Comparison of ENCODE assay signal across 26 cellular contexts in the genomic region with DNA sequence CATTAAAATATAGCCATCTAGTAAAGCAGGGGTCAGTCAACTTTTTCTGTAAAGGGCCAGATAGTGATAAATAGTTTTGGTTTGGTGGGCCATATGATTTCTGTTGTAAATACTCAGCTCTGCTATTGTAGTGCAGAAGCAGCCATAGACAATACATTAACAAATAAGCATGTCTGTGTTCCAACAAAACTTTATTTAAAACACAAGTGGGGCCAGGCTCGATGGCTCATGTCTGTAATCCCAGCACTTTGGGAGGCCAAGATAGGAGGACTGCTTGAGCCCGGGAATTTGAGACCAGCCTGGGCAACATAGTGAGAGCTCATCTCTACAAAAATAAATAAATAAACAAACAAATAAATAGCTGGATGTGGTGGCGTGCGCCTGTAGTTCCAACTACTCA.
A peak's percentile ranks its signal among the peaks of the same experiment; 100 is the strongest.
DNase-seq lines count a peak whose midpoint lies in the region; ATAC-seq, FAIRE-seq and TF ChIP-seq lines count a peak whose summit lies in the region.
"Had no signal": no experiment of that assay in that cellular context is flagged by ENCODE, and none has a peak within 500 bp of the region (broad histone marks: within the 10 kb centered on the region; RNA-seq: fewer than 3 reads in every experiment).

No MANE protein-coding gene starts in this region.

- DNase-seq in right atrium auricular region (ENCODE audit: low spot score) (peak; percentile 30), cardiac septum (ENCODE audit: low spot score) (no peak), K562 (ENCODE audit: extremely low read depth in 1 of 4, low spot score in 3 of 4) (no peak), osteocyte (ENCODE audit: extremely low spot score, unreplicated experiment) (peak; percentile 30), breast epithelium (ENCODE audit: low spot score in 2 of 2) (no peak)
- DNase-seq: AML-193; Caco-2; Calu3; CD4-positive, alpha-beta T cell; CD8-positive, alpha-beta T cell; DMS 273 treated with DMSO at 0.1 percent for 48 hours; DMS153; DMS53; DMS79; DND-41; EL; GDM1 had no signal

- H3K4me3 ChIP-seq in right atrium auricular region (no peak overlapping the region), K562 (no peak overlapping the region), breast epithelium (no peak overlapping the region)
- H3K4me3 ChIP-seq: A549; BLaER1 treated with 17β-estradiol and CSF1 and Interleukin-3, amounts not matched to agents 10 nM and 100 nM; GM12878 had no signal

- H3K36me3 Mint-ChIP-seq in osteocyte (ENCODE audit: unreplicated experiment): no peaks in the 10 kb centered on the region
- H3K36me3 Mint-ChIP-seq: CD8-positive, alpha-beta T cell had no signal

- H3K79me2 ChIP-seq in K562 (ENCODE audit: control insufficient read depth, insufficient read depth, low read length): no peaks in the 10 kb centered on the region

- ATAC-seq in K562: no peak
- ATAC-seq: CD8-positive, alpha-beta T cell; GM12878 had no signal

- FAIRE-seq in K562 (lab: Jason Lieb, UNC): no peak
- FAIRE-seq: A549, D721Med, GM12878, GM12892, GM18507 had no signal

- H3K9ac ChIP-seq in K562 (ENCODE audit: insufficient read depth in 1 of 2, low read depth in 2 of 2, low read length in 2 of 2): no peak overlapping the region
- H3K9ac ChIP-seq: BLaER1 treated with 17β-estradiol and CSF1 and Interleukin-3, amounts not matched to agents 10 nM and 100 nM had no signal

- WGBS in K562 (ENCODE audit: insufficient coverage, low coverage, missing lambda C conversion rate): 17% methylated on average over 4 of the region's 4 CpGs

- H3K27ac ChIP-seq in right atrium auricular region (no peak overlapping the region), K562 (ENCODE audit: extremely low read depth, low read depth, low read length) (no peak overlapping the region), breast epithelium (no peak overlapping the region)
- H3K27ac ChIP-seq: 22Rv1; A549; BLaER1 treated with 17β-estradiol and CSF1 and Interleukin-3, amounts not matched to agents 10 nM and 100 nM; C4-2B had no signal

- no peaks in the 10 kb centered on the region for H4K20me1 ChIP-seq in K562 (replicated peaks; ENCODE audit: control insufficient read depth, insufficient read depth, low read length)
- H4K20me1 ChIP-seq: BLaER1 treated with 17β-estradiol and CSF1 and Interleukin-3, amounts not matched to agents 10 nM and 100 nM had no signal

- no peaks in the 10 kb centered on the region for H3K4me1 Mint-ChIP-seq in osteocyte (ENCODE audit: unreplicated experiment)
- H3K4me1 Mint-ChIP-seq: B cell had no signal

- H3K4me1 ChIP-seq in right atrium auricular region: no peaks in the 10 kb centered on the region
- H3K4me1 ChIP-seq in K562 (replicated peaks in 1 of 2; ENCODE audit: control insufficient read depth in 2 of 2, insufficient read depth in 2 of 2, low read length in 2 of 2): no peaks in the 10 kb centered on the region
- no peaks in the 10 kb centered on the region for H3K4me1 ChIP-seq in breast epithelium
- H3K4me1 ChIP-seq: A549, Caco-2 had no signal

- POLR2A ChIA-PET in K562 (lab: Yijun Ruan, JAX): no interaction called here

- TF ChIP-seq CTCF in right atrium auricular region (IDR thresholded peaks at IDR 0.05) (no peak), K562 (IDR thresholded peaks at IDR 0.05 in 2 of 3, conservative IDR thresholded peaks at IDR 0.05 in 1 of 3; ENCODE audit: insufficient read depth in 2 of 3, low read depth in 1 of 3, low read length in 3 of 3) (no peak), osteocyte (IDR thresholded peaks at IDR 0.05) (no peak), breast epithelium (IDR thresholded peaks at IDR 0.05) (no peak)

- no peak overlapping the region for H3K4me3 Mint-ChIP-seq in osteocyte (ENCODE audit: unreplicated experiment)
- H3K4me3 Mint-ChIP-seq: B cell; CD4-positive, alpha-beta T cell; CD8-positive, alpha-beta T cell had no signal

- H3K9me3 Mint-ChIP-seq in osteocyte (ENCODE audit: unreplicated experiment): no peaks in the 10 kb centered on the region
- H3K9me3 Mint-ChIP-seq: CD4-positive, alpha-beta T cell; CD8-positive, alpha-beta T cell had no signal

- no peaks in the 10 kb centered on the region for H3K36me3 ChIP-seq in right atrium auricular region
- no peaks in the 10 kb centered on the region for H3K36me3 ChIP-seq in K562 (ENCODE audit: control insufficient read depth, insufficient read depth, low read length)
- no peaks in the 10 kb centered on the region for H3K36me3 ChIP-seq in breast epithelium
- H3K36me3 ChIP-seq: BLaER1 treated with 17β-estradiol and CSF1 and Interleukin-3, amounts not matched to agents 10 nM and 100 nM had no signal

- TF ChIP-seq EP300 in K562 (IDR thresholded peaks at IDR 0.05; ENCODE audit: low read length): no peak

- in situ Hi-C loops in K562 (cut with MboI): no loop called here

- intact Hi-C loops in cardiac septum (cut with DNase I): no loop called here
- intact Hi-C loops in K562 (cut with micrococcal nuclease): no loop called here
- intact Hi-C loops in breast epithelium (cut with DNase I; ENCODE audit: low total_unique reads): no loop called here

- peaks cover 11% of the 10 kb centered on the region for H3K27me3 Mint-ChIP-seq in osteocyte (ENCODE audit: unreplicated experiment)

- no peaks in the 10 kb centered on the region for H3K9me3 ChIP-seq in right atrium auricular region
- H3K9me3 ChIP-seq in K562 (replicated peaks; ENCODE audit: control insufficient read depth, insufficient read depth, low read depth, low read length): no peaks in the 10 kb centered on the region
- H3K9me3 ChIP-seq in breast epithelium: no peaks in the 10 kb centered on the region
- H3K9me3 ChIP-seq: A549; BLaER1 treated with 17β-estradiol and CSF1 and Interleukin-3, amounts not matched to agents 10 nM and 100 nM; Caco-2 had no signal

- H3K27me3 ChIP-seq in right atrium auricular region (no peaks in the 10 kb centered on the region), K562 (ENCODE audit: control insufficient read depth in 2 of 2, insufficient read depth in 2 of 2, low read length in 2 of 2) (peaks cover 13 to 22% of the 10 kb centered on the region in 2 experiments), breast epithelium (no peaks in the 10 kb centered on the region)
- H3K27me3 ChIP-seq: BLaER1 treated with 17β-estradiol and CSF1 and Interleukin-3, amounts not matched to agents 10 nM and 100 nM had no signal

- TF ChIP-seq POLR2A in K562 (conservative IDR thresholded peaks at IDR 0.05) (no peak), breast epithelium (IDR thresholded peaks at IDR 0.05) (no peak)

- TF ChIP-seq RAD21 in K562 (CRISPR knock-in tag; conservative IDR thresholded peaks at IDR 0.05 in 1 of 2, IDR thresholded peaks at IDR 0.05 in 1 of 2): no peak

- H3K4me2 ChIP-seq in K562 (ENCODE audit: insufficient read depth, low read length): no peak overlapping the region
- H3K4me2 ChIP-seq: A549; BLaER1 treated with 17β-estradiol and CSF1 and Interleukin-3, amounts not matched to agents 10 nM and 100 nM had no signal

- no peak overlapping the region for H2AFZ ChIP-seq in K562 (ENCODE audit: low read depth, low read length)

- BruUV-seq in K562 (replicated peaks; lab: Mats Ljungman, UMichigan): no TSS peak

- H3K27ac Mint-ChIP-seq in osteocyte (ENCODE audit: unreplicated experiment): no peak overlapping the region
- H3K27ac Mint-ChIP-seq: B cell; CD4-positive, alpha-beta T cell; CD8-positive, alpha-beta T cell had no signal

- H3K9me1 ChIP-seq in K562 (ENCODE audit: control insufficient read depth, insufficient read depth, low read length): no peaks in the 10 kb centered on the region

- CTCF ChIA-PET in K562 (lab: Yijun Ruan, JAX; ENCODE audit: low intra/inter-chr PET ratio): no interaction called here

Comparison
In these comparisons a context has a peak if more than half of its experiments do, and no peak if none do; other contexts are left out.
1. DNase-seq: peak in right atrium auricular region (single experiment) and osteocyte (single experiment); none in cardiac septum (single experiment), K562 (0 of 4) and breast epithelium (0 of 2).